Comparison of ENCODE assay signal across 14 cellular contexts in the genomic region with DNA sequence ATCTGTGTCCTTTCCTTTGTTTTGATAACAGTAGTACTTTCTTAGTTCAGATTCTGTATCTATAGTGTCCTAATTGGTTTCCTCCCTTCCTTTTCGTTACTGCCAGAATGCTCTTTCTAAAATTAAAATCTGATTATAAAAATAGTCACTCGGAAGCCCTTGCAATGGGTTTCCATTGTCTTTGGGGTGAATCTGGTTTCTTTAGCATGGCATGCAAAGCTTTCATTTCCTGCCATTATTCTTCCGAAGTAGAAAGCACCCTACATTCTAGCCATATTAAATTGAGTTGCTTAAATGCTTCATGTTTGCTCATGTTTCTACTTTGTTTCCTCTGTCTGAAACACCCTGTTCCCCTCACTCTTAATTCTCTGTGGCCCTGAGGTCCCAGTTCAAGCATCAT.
"Had no signal": no experiment of that assay in that cellular context is flagged by ENCODE, and none has a peak within 500 bp of the region (broad histone marks: within the 10 kb centered on the region; RNA-seq: fewer than 3 reads in every experiment).

No MANE protein-coding gene starts in this region.

- H3K27me3 Mint-ChIP-seq: stimulated activated naive CD8-positive, alpha-beta T cell treated with anti-CD3 and anti-CD28 coated beads, Interleukin-15, Interleukin-2, amounts not matched to agents 100 ng/mL and 50 ng/mL, for 24 hours had no signal

- H3K4me3 Mint-ChIP-seq: neural crest cell; stimulated activated naive CD8-positive, alpha-beta T cell treated with anti-CD3 and anti-CD28 coated beads, Interleukin-15, Interleukin-2, amounts not matched to agents 100 ng/mL and 50 ng/mL, for 24 hours had no signal

- H3K27ac Mint-ChIP-seq: activated naive CD4-positive, alpha-beta T cell treated with anti-CD3 and anti-CD28 coated beads, Interleukin-2, amount 50 U/mL, for 72 hours; stimulated activated naive CD8-positive, alpha-beta T cell treated with anti-CD3 and anti-CD28 coated beads, Interleukin-15, Interleukin-2, amounts not matched to agents 100 ng/mL and 50 ng/mL, for 24 hours had no signal

- ATAC-seq: activated naive CD4-positive, alpha-beta T cell treated with anti-CD3 and anti-CD28 coated beads, Interleukin-2, amount 50 U/mL, for 72 hours; heart left ventricle had no signal

- DNase-seq: activated CD4-positive, alpha-beta T cell treated with anti-CD3 and anti-CD28 coated beads, Interleukin-2, amount 50 U/mL, for 4 hours; activated CD4-positive, CD25-positive, alpha-beta regulatory T cell treated with anti-CD3 and anti-CD28 coated beads, Interleukin-2, amount 50 U/mL, for 72 hours; activated T-cell treated with anti-CD3 and anti-CD28 coated beads, Interleukin-2, amount 50 U/mL, for 1 hour; anterior cingulate cortex; foreskin melanocyte; heart left ventricle; ovary; stimulated activated CD4-positive, alpha-beta T cell treated with anti-CD3 and anti-CD28 coated beads, Interleukin-4, amount 100 ng/mL, for 1 hour; stimulated activated CD8-positive, alpha-beta memory T cell treated with anti-CD3 and anti-CD28 coated beads, Interleukin-4, amount 100 ng/mL, for 48 hours; T-helper 2 cell; testis had no signal

- H3K36me3 Mint-ChIP-seq: activated naive CD4-positive, alpha-beta T cell treated with anti-CD3 and anti-CD28 coated beads, Interleukin-2, amount 50 U/mL, for 72 hours had no signal

- H3K9me3 Mint-ChIP-seq: activated naive CD4-positive, alpha-beta T cell treated with anti-CD3 and anti-CD28 coated beads, Interleukin-2, amount 50 U/mL, for 72 hours; neural crest cell; stimulated activated naive CD8-positive, alpha-beta T cell treated with anti-CD3 and anti-CD28 coated beads, Interleukin-15, Interleukin-2, amounts not matched to agents 100 ng/mL and 50 ng/mL, for 24 hours had no signal
